ENCODE assay signal across 10 cellular contexts in genomic region chr13:45333973-45334922, GRCh38. TPM values are rescaled to one million over a fixed set of nuclear protein-coding genes. Genes with fewer than 3 reads are reported as not detected.
DNase-seq lines count a peak whose midpoint lies in the region; ATAC-seq, FAIRE-seq and TF ChIP-seq lines count a peak whose summit lies in the region.
"Had no signal": no experiment of that assay in that cellular context is flagged by ENCODE, and none has a peak within 500 bp of the region (broad histone marks: within the 10 kb centered on the region; RNA-seq: fewer than 3 reads in every experiment).

No MANE protein-coding gene starts in this region.

- TF ChIP-seq RAD21 in A549 (conservative IDR thresholded peaks at IDR 0.05 in 1 of 2, IDR thresholded peaks at IDR 0.05 in 1 of 2), result no peak

- H3K9me3 ChIP-seq in A549, result no peaks in the 10 kb centered on the region

- no peak for TF ChIP-seq CTCF in A549 (IDR thresholded peaks at IDR 0.05)
- TF ChIP-seq CTCF in fibroblast of villous mesenchyme (IDR thresholded peaks at IDR 0.05; ENCODE audit: insufficient read depth, low read depth, low read length), result no peak

- peaks cover 82% of the 10 kb centered on the region for H3K4me1 ChIP-seq in A549

- WGBS in A549 (ENCODE audit: missing lambda C conversion rate), result 67% methylated on average over 7 of the region's 7 CpGs

- no peak for TF ChIP-seq POLR2A in A549 (IDR thresholded peaks at IDR 0.05; ENCODE audit: low read length)

- no peak for TF ChIP-seq EP300 in A549 (IDR thresholded peaks at IDR 0.05)

- POLR2A ChIA-PET in A549 (lab: Yijun Ruan, JAX), result no interaction called here

- 0 out of 6 replicates have a peak overlapping the region, but pooled peaks of 1 of the 2 experiments have one; percentile 21 for H3K27ac ChIP-seq in A549
- H3K27ac ChIP-seq: KMS-11 had no signal

- ATAC-seq in A549, result no peak
- ATAC-seq in HG03095 (IDR thresholded peaks at IDR 0.05; ENCODE audit: unreplicated experiment), result no peak
- no peak for ATAC-seq in HG03139 (IDR thresholded peaks at IDR 0.05; ENCODE audit: unreplicated experiment)

- H3K4me2 ChIP-seq in A549, result 0 out of 3 replicates have a peak overlapping the region, but pooled peaks have one; percentile 3
- H3K4me2 ChIP-seq: KMS-11 had no signal

- DNase-seq in A549 (ENCODE audit: low read depth in 1 of 2, low spot score in 1 of 2) (no peak), fibroblast of villous mesenchyme (ENCODE audit: low read depth) (peak; percentile 56), NCI-H2107 (lab: John Stamatoyannopoulos, UW) (no peak)
- DNase-seq in Jurkat, Clone E6-1 (ENCODE audit: low read depth, low spot score), result peak; percentile 87
- peak; percentile 42 for DNase-seq in activated CD4-positive, alpha-beta T cell treated with anti-CD3 and anti-CD28 coated beads for 48 hours
- DNase-seq in activated CD4-positive, CD25-positive, alpha-beta regulatory T cell (lab: John Stamatoyannopoulos, UW), result no peak

- FAIRE-seq in A549 (lab: Jason Lieb, UNC), result no peak
- FAIRE-seq: G401.6 had no signal

- CTCF ChIA-PET in A549 (lab: Yijun Ruan, JAX), result no interaction called here

- H3K4me3 ChIP-seq in A549 (no peak overlapping the region), fibroblast of villous mesenchyme (ENCODE audit: low read depth, low read length) (no peak overlapping the region)
- H3K4me3 ChIP-seq in Jurkat, Clone E6-1 (ENCODE audit: low read length), result no peak overlapping the region

TF ChIP-seq in A549, 52 proteins besides CTCF, POLR2A, EP300 and RAD21:
- TF ChIP-seq HOXA7 (CRISPR knock-in tag; IDR thresholded peaks at IDR 0.05) (no peak; the same call in none of the 2 replicates), FOXS1 (CRISPR knock-in tag; IDR thresholded peaks at IDR 0.05) (no peak), REST (IDR thresholded peaks at IDR 0.05) (no peak), KDM5A (IDR thresholded peaks at IDR 0.05) (no peak), NFE2L2 (conservative IDR thresholded peaks at IDR 0.05; ENCODE audit: low read length) (no peak), FOSL2 (IDR thresholded peaks at IDR 0.05) (no peak), FOSL2 (CRISPR knock-in tag; IDR thresholded peaks at IDR 0.05) (0 out of 2 replicates have a peak, but pooled peaks have one; percentile 5), HEYL (CRISPR knock-in tag; IDR thresholded peaks at IDR 0.05) (no peak), HDAC2 (IDR thresholded peaks at IDR 0.05) (no peak), ZC3H11A (IDR thresholded peaks at IDR 0.05) (no peak), NPAS2 (CRISPR knock-in tag; IDR thresholded peaks at IDR 0.05; ENCODE audit: borderline replicate concordance) (no peak), KDM1A (IDR thresholded peaks at IDR 0.05; ENCODE audit: low read depth) (no peak), E2F6 (IDR thresholded peaks at IDR 0.05; ENCODE audit: borderline replicate concordance, low read depth) (no peak), POLR2AphosphoS2 (conservative IDR thresholded peaks at IDR 0.05; ENCODE audit: low read length) (peak; percentile 74), TP53 (CRISPR knock-in tag; IDR thresholded peaks at IDR 0.05) (peak; percentile 56; the same call in 1 of the 2 replicates), RCOR1 (IDR thresholded peaks at IDR 0.05; ENCODE audit: low read depth, low read length) (no peak), JUNB (IDR thresholded peaks at IDR 0.05) (no peak), ZSCAN20 (CRISPR knock-in tag; IDR thresholded peaks at IDR 0.05) (0 out of 2 replicates have a peak, but pooled peaks have one; percentile 6), MAZ (IDR thresholded peaks at IDR 0.05; ENCODE audit: borderline replicate concordance, low read depth, low read length) (no peak), EHF (CRISPR knock-in tag; IDR thresholded peaks at IDR 0.05) (no peak)
- TF ChIP-seq, protein P1, sequence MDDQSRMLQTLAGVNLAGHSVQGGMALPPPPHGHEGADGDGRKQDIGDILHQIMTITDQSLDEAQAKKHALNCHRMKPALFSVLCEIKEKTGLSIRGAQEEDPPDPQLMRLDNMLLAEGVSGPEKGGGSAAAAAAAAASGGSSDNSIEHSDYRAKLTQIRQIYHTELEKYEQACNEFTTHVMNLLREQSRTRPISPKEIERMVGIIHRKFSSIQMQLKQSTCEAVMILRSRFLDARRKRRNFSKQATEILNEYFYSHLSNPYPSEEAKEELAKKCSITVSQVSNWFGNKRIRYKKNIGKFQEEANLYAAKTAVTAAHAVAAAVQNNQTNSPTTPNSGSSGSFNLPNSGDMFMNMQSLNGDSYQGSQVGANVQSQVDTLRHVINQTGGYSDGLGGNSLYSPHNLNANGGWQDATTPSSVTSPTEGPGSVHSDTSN (IDR thresholded peaks at IDR 0.05), result no peak

RNA-seq across cellular contexts. Expression of gene TPT1, which starts 6.7 kb away (rescaled TPM):
- polyA plus RNA-seq in A549 (2011; rRNA removed), result 3,255 and 3,850 TPM in 2 replicates
- polyA plus RNA-seq in A549 (2012; cell fraction: cytosol; rRNA removed), result 831 and 881 TPM in 2 replicates
- polyA plus RNA-seq in A549 (2012; cell fraction: nucleus; rRNA removed), result 235 and 371 TPM in 2 replicates
- polyA plus RNA-seq in A549 (2017; fragmentation: RNase III; extraction: RNeasy Plus Mini Kit Qiagen cat#74134 plus additional on column Dnase treatment), result 2,037 to 2,646 TPM (median 2,486 TPM) in 3 replicates
- polyA minus RNA-seq in A549 (2011; rRNA and poly(A)+ RNA removed), result 744 and 954 TPM in 2 replicates
- polyA plus RNA-seq in Jurkat, Clone E6-1 (2012; ENCODE audit: insufficient read depth, insufficient read length), result 3,151 TPM
- 1,653 and 2,345 TPM in 2 replicates for total RNA-seq in fibroblast of villous mesenchyme

Comparison
In these comparisons a context has a peak if more than half of its experiments do, and no peak if none do; other contexts are left out.
1. DNase-seq: peak in Jurkat, Clone E6-1 (single experiment), activated CD4-positive, alpha-beta T cell treated with anti-CD3 and anti-CD28 coated beads for 48 hours (single experiment) and fibroblast of villous mesenchyme (single experiment); none in A549 (0 of 2), activated CD4-positive, CD25-positive, alpha-beta regulatory T cell (0 of 4) and NCI-H2107 (single experiment).